28 cellular contexts compared by ENCODE assay signal in genomic region chr11:60847281-60847680, GRCh38. TPM values are rescaled to one million over a fixed set of nuclear protein-coding genes. Genes with fewer than 3 reads are reported as not detected.
"Had no signal": no experiment of that assay in that cellular context is flagged by ENCODE, and none has a peak within 500 bp of the region (broad histone marks: within the 10 kb centered on the region; RNA-seq: fewer than 3 reads in every experiment).

No MANE protein-coding gene starts in this region.

- FAIRE-seq: astrocyte had no signal

- H3K27ac ChIP-seq: cardiac muscle cell, SJSA1 had no signal

- H3K9ac ChIP-seq: SK-N-SH had no signal

- H3K4me3 ChIP-seq: cardiac muscle cell, SJSA1 had no signal

- H3K27me3 ChIP-seq: SJSA1 had no signal

- H3K9me3 ChIP-seq: SJSA1, SK-N-SH had no signal

- H3K4me2 ChIP-seq: SK-N-SH had no signal

- ATAC-seq: activated CD4-positive, alpha-beta T cell treated with anti-CD3 and anti-CD28 coated beads for 36 hours; activated CD4-positive, CD25-positive, alpha-beta regulatory T cell treated with anti-CD3 and anti-CD28 coated beads, Interleukin-2, amount 50 U/mL, for 24 hours; activated CD8-positive, alpha-beta T cell treated with anti-CD3 and anti-CD28 coated beads, Interleukin-2, amount 10 ng/mL, durations not matched to agents 7 days and 5 days; Panc1; WTC11 had no signal

- H3K36me3 ChIP-seq: cardiac muscle cell had no signal

- DNase-seq: activated CD4-positive, alpha-beta T cell treated with anti-CD3 and anti-CD28 coated beads for 36 hours; activated CD4-positive, alpha-beta T cell treated with anti-CD3 and anti-CD28 coated beads, Interleukin-2, amount 10 ng/mL, durations not matched to agents 7 days and 5 days; activated CD4-positive, alpha-beta T cell treated with anti-CD3 and anti-CD28 coated beads, Interleukin-2, amount 50 U/mL, for 48 hours; activated CD8-positive, alpha-beta T cell treated with anti-CD3 and anti-CD28 coated beads, Interleukin-2, amount 10 ng/mL, durations not matched to agents 7 days and 5 days; activated gamma-delta T cell; activated naive CD4-positive, alpha-beta T cell treated with Interleukin-2 at 50 U/mL for 16 hours; activated naive CD8-positive, alpha-beta T cell treated with anti-CD3 and anti-CD28 coated beads, Interleukin-2, amount 10 ng/mL, durations not matched to agents 7 days and 5 days; activated T-cell treated with anti-CD3 and anti-CD28 coated beads, Interleukin-2, amount 50 U/mL, for 24 hours; amygdala; NCI-H1105; NCI-H1436; NCI-H1694; NCI-H1930; NCI-H2081 treated with DMSO at 0.1 percent for 48 hours; NCI-H226; NCI-H524 treated with DMSO at 0.1 percent for 48 hours; RPMI8226; SHP77 treated with DMSO at 0.1 percent for 48 hours; SK-N-SH had no signal

RNA-seq across cellular contexts. Expression of gene PTGDR2, which starts 8.5 kb away (rescaled TPM):
- total RNA-seq: astrocyte, MCF 10A, NCI-H460, SJSA1 had no signal

RNA-seq across cellular contexts. Expression of gene ZP1, which starts 20.1 kb away (rescaled TPM):
- total RNA-seq: activated CD4-positive, alpha-beta T cell treated with anti-CD3 and anti-CD28 coated beads for 36 hours; activated CD4-positive, alpha-beta T cell treated with anti-CD3 and anti-CD28 coated beads, Interleukin-2, amount 10 ng/mL, durations not matched to agents 7 days and 5 days; activated T-helper 2 cell treated with anti-CD3 and anti-CD28 coated beads, Interferon-gamma antibody, Interleukin-2, Interleukin-4, amounts not matched to agents 10 μg/mL and 5 μg/mL and 100 μg/mL, durations not matched to agents 14 hours and 24 hours and 36 hours; astrocyte; cardiac muscle cell; MCF 10A; NCI-H460; SJSA1; WTC11 had no signal
- polyA plus RNA-seq: SK-N-SH had no signal
